1 cellular context compared by ENCODE assay signal in the genomic region with DNA sequence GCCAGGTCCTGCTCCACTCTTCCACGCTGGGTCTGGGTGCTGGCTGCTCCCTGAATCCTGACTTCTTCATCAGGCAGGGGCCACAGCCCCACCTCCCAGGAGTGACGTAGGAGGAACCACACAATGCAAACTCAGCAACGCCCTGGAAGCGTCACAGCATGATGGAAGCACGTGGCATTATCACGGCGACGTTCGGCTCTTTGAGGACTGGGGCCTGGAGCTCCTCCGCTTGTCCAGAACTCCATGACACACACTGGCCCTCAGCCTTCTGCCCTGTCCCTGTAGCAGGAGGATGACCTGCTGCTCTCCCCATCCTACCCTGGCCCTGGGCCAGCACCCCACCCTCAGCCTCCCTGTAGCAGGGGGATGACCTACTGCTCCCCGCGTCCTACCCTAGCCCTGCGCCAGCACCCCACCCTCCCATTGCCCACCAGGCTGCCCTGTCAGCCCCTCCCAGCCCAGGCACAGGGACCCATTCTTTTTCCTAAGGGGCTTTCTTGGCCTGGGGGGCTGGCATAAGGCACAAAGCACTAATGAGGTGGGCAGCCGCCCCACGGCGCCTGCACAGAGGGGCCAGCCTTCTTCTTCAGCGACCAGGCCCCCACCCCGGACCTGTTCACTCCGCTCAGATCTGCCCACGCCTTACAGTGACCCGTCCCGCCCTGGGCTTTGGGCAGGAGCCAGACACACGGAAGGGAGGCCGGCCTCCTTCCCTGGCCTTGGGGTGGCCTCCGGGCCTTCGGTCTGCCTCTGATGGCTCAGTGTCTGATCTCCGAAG.
TF ChIP-seq lines count a peak whose summit lies in the region.

No MANE protein-coding gene starts in this region.

TF ChIP-seq in IMR-90, 13 proteins besides CTCF, POLR2A, EP300 and RAD21:
- no peak for TF ChIP-seq NFE2L2 (IDR thresholded peaks at IDR 0.05; ENCODE audit: low read depth, low read length)
- no peak for TF ChIP-seq BHLHE40 (IDR thresholded peaks at IDR 0.05; ENCODE audit: low read depth, low read length)
- no peak for TF ChIP-seq FOS (IDR thresholded peaks at IDR 0.05; ENCODE audit: low read depth, low read length)
- TF ChIP-seq RCOR1 (IDR thresholded peaks at IDR 0.05; ENCODE audit: insufficient replicate concordance, low read length): no peak
- TF ChIP-seq, protein P1, sequence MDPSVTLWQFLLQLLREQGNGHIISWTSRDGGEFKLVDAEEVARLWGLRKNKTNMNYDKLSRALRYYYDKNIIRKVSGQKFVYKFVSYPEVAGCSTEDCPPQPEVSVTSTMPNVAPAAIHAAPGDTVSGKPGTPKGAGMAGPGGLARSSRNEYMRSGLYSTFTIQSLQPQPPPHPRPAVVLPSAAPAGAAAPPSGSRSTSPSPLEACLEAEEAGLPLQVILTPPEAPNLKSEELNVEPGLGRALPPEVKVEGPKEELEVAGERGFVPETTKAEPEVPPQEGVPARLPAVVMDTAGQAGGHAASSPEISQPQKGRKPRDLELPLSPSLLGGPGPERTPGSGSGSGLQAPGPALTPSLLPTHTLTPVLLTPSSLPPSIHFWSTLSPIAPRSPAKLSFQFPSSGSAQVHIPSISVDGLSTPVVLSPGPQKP (IDR thresholded peaks at IDR 0.05; ENCODE audit: borderline replicate concordance, low read depth, low read length): no peak
- TF ChIP-seq, protein P2, sequence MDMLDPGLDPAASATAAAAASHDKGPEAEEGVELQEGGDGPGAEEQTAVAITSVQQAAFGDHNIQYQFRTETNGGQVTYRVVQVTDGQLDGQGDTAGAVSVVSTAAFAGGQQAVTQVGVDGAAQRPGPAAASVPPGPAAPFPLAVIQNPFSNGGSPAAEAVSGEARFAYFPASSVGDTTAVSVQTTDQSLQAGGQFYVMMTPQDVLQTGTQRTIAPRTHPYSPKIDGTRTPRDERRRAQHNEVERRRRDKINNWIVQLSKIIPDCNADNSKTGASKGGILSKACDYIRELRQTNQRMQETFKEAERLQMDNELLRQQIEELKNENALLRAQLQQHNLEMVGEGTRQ (IDR thresholded peaks at IDR 0.05; ENCODE audit: low read depth, low read length): no peak
- no peak for TF ChIP-seq MAFK (IDR thresholded peaks at IDR 0.05; ENCODE audit: low read depth, low read length)
